In genomic region chr17:76293106-76293505, GRCh38 we compare ENCODE assay signal across 31 cellular contexts.
"Had no signal": no experiment of that assay in that cellular context is flagged by ENCODE, and none has a peak within 500 bp of the region (broad histone marks: within the 10 kb centered on the region; RNA-seq: fewer than 3 reads in every experiment).

No MANE protein-coding gene starts in this region.

- H3K36me3 ChIP-seq: cardiac muscle cell had no signal

- H3K27ac ChIP-seq: brain microvascular endothelial cell, cardiac muscle cell, KMS-11, VCaP had no signal

- H3K27ac Mint-ChIP-seq: activated B cell treated with CpG ODN at 0.5 μM for 24 hours; activated CD4-positive, alpha-beta memory T cell treated with anti-CD3 and anti-CD28 coated beads, Interleukin-2, amount 10 ng/mL, durations not matched to agents 7 days and 5 days; activated CD8-positive, alpha-beta memory T cell treated with anti-CD3 and anti-CD28 coated beads, Interleukin-2, amount 10 ng/mL, durations not matched to agents 7 days and 5 days; activated naive CD8-positive, alpha-beta T cell treated with anti-CD3 and anti-CD28 coated beads for 36 hours; activated T-helper 17 cell treated with anti-CD3 and anti-CD28 coated beads, Interleukin-2, amount 50 U/mL, for 72 hours had no signal

- DNase-seq: activated B cell treated with CpG ODN at 0.5 μM for 24 hours; activated CD4-positive, alpha-beta memory T cell treated with anti-CD3 and anti-CD28 coated beads, Interleukin-2, amount 10 ng/mL, durations not matched to agents 7 days and 5 days; activated CD4-positive, alpha-beta T cell treated with anti-CD3 and anti-CD28 coated beads for 4 hours; activated CD4-positive, CD25-positive, alpha-beta regulatory T cell treated with anti-CD3 and anti-CD28 coated beads, Interleukin-2, amount 50 U/mL, for 72 hours; activated CD8-positive, alpha-beta memory T cell treated with anti-CD3 and anti-CD28 coated beads for 24 hours; activated CD8-positive, alpha-beta memory T cell treated with anti-CD3 and anti-CD28 coated beads, Interleukin-2, amount 10 ng/mL, durations not matched to agents 7 days and 5 days; activated CD8-positive, alpha-beta memory T cell treated with anti-CD3 and anti-CD28 coated beads, Interleukin-2, amount 50 U/mL, for 48 hours; activated effector memory CD4-positive, alpha-beta T cell treated with anti-CD3 and anti-CD28 coated beads, Interleukin-2, amount 50 U/mL, for 16 hours; activated naive CD4-positive, alpha-beta T cell; activated naive CD4-positive, alpha-beta T cell treated with anti-CD3 and anti-CD28 coated beads, Interleukin-2, amount 50 U/mL, for 16 hours; activated naive CD8-positive, alpha-beta T cell treated with anti-CD3 and anti-CD28 coated beads for 36 hours; activated T-cell treated with anti-CD3 and anti-CD28 coated beads, Interleukin-2, amount 50 U/mL, for 48 hours; amniotic stem cell; brain microvascular endothelial cell; MM.1S; MV-4-11; NCI-H1092; NCI-H1436 treated with DMSO at 0.1 percent for 48 hours; NCI-H1694 treated with DMSO at 0.1 percent for 48 hours; NCI-H2029; NCI-H345; NCI-H524 treated with DMSO at 0.1 percent for 48 hours; SW 1271; T-helper 1 cell; T-helper 2 cell; T-helper 9 cell had no signal

- ATAC-seq: activated CD8-positive, alpha-beta memory T cell treated with anti-CD3 and anti-CD28 coated beads, Interleukin-2, amount 10 ng/mL, durations not matched to agents 7 days and 5 days; activated T-helper 17 cell treated with anti-CD3 and anti-CD28 coated beads, Interleukin-2, amount 50 U/mL, for 72 hours; Panc1 had no signal

- H3K4me1 Mint-ChIP-seq: activated B cell treated with CpG ODN at 0.5 μM for 24 hours; activated CD4-positive, alpha-beta memory T cell treated with anti-CD3 and anti-CD28 coated beads, Interleukin-2, amount 10 ng/mL, durations not matched to agents 7 days and 5 days; activated CD8-positive, alpha-beta memory T cell treated with anti-CD3 and anti-CD28 coated beads, Interleukin-2, amount 10 ng/mL, durations not matched to agents 7 days and 5 days; activated naive CD8-positive, alpha-beta T cell treated with anti-CD3 and anti-CD28 coated beads for 36 hours; activated T-helper 17 cell treated with anti-CD3 and anti-CD28 coated beads, Interleukin-2, amount 50 U/mL, for 72 hours had no signal

- H3K27me3 ChIP-seq: brain microvascular endothelial cell, cardiac muscle cell had no signal

- H3K4me3 ChIP-seq: cardiac muscle cell had no signal

- H3K36me3 Mint-ChIP-seq: activated CD8-positive, alpha-beta memory T cell treated with anti-CD3 and anti-CD28 coated beads, Interleukin-2, amount 10 ng/mL, durations not matched to agents 7 days and 5 days; activated naive CD8-positive, alpha-beta T cell treated with anti-CD3 and anti-CD28 coated beads for 36 hours had no signal

- H3K9me3 Mint-ChIP-seq: activated B cell treated with CpG ODN at 0.5 μM for 24 hours; activated CD4-positive, alpha-beta memory T cell treated with anti-CD3 and anti-CD28 coated beads, Interleukin-2, amount 10 ng/mL, durations not matched to agents 7 days and 5 days; activated naive CD8-positive, alpha-beta T cell treated with anti-CD3 and anti-CD28 coated beads for 36 hours; activated T-helper 17 cell treated with anti-CD3 and anti-CD28 coated beads, Interleukin-2, amount 50 U/mL, for 72 hours had no signal

- H3K27me3 Mint-ChIP-seq: activated B cell treated with CpG ODN at 0.5 μM for 24 hours; activated CD4-positive, alpha-beta memory T cell treated with anti-CD3 and anti-CD28 coated beads, Interleukin-2, amount 10 ng/mL, durations not matched to agents 7 days and 5 days; activated CD8-positive, alpha-beta memory T cell treated with anti-CD3 and anti-CD28 coated beads, Interleukin-2, amount 10 ng/mL, durations not matched to agents 7 days and 5 days; activated naive CD8-positive, alpha-beta T cell treated with anti-CD3 and anti-CD28 coated beads for 36 hours; activated T-helper 17 cell treated with anti-CD3 and anti-CD28 coated beads, Interleukin-2, amount 50 U/mL, for 72 hours had no signal

- H3K4me3 Mint-ChIP-seq: activated B cell treated with CpG ODN at 0.5 μM for 24 hours; activated CD4-positive, alpha-beta memory T cell treated with anti-CD3 and anti-CD28 coated beads, Interleukin-2, amount 10 ng/mL, durations not matched to agents 7 days and 5 days; activated CD8-positive, alpha-beta memory T cell treated with anti-CD3 and anti-CD28 coated beads, Interleukin-2, amount 10 ng/mL, durations not matched to agents 7 days and 5 days; activated naive CD8-positive, alpha-beta T cell treated with anti-CD3 and anti-CD28 coated beads for 36 hours; activated T-helper 17 cell treated with anti-CD3 and anti-CD28 coated beads, Interleukin-2, amount 50 U/mL, for 72 hours had no signal
